In the genomic region with DNA sequence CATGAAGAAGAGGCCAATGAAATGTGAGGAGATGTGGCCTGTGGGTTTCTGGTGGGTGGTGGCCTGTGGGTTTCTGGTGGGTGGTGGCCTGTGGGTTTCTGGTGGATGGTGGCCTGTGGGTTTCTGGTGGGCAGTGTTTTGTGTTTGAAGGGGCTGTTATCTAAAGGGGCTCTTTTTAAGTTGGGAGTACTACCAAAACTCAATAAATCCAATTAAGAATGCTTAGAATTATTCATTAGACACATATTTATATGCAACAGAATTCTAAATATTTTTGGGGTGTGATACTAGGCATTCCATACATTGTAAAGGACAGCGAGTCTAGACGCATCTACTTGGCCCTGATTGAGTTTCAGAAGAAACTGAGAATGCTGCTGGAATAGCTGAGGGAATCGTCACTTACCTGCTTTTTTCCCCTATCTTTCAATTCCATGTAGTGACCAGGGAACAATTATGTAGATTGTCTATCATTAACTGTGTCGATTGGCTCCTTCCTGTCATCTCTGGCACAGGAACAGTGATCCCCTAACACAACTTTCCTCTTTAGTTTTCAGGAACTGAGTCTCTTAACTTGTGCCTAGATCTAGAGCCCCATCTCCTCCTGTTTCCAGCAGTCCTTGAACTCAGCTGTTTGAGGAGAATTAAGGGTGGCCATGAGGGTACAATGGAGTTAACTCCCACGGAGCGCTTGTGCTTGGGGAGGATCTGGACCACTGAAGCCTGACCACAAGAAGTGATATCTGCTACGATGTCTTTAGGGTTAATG, we compare ENCODE assay signal across 1 cellular context.
TF ChIP-seq lines count a peak whose summit lies in the region.

No MANE protein-coding gene starts in this region.

TF ChIP-seq in K562, 482 proteins besides CTCF, POLR2A, EP300 and RAD21 (continued from another document and continues in another):
- TF ChIP-seq AFF4 (CRISPR knock-in tag; IDR thresholded peaks at IDR 0.05) (0 out of 2 replicates have a peak, but pooled peaks have one; percentile 42), FOXP4 (CRISPR knock-in tag; IDR thresholded peaks at IDR 0.05; ENCODE audit: borderline replicate concordance) (no peak), OTX1 (CRISPR knock-in tag; IDR thresholded peaks at IDR 0.05) (peak; percentile 80; the same call in 1 of the 2 replicates), THRB (CRISPR knock-in tag; conservative IDR thresholded peaks at IDR 0.05) (0 out of 2 replicates have a peak, but pooled peaks have one; percentile 61), ETV5 (CRISPR knock-in tag; IDR thresholded peaks at IDR 0.05; ENCODE audit: low read depth) (0 out of 2 replicates have a peak, but pooled peaks have one; percentile 25), KAT7 (CRISPR knock-in tag; IDR thresholded peaks at IDR 0.05; ENCODE audit: borderline replicate concordance) (no peak), CAMTA2 (CRISPR knock-in tag; conservative IDR thresholded peaks at IDR 0.05) (no peak), ARID3A (IDR thresholded peaks at IDR 0.05; ENCODE audit: borderline replicate concordance, low read depth, low read length) (0 out of 2 replicates have a peak, but pooled peaks have one; percentile 34), FOXA3 (CRISPR knock-in tag; conservative IDR thresholded peaks at IDR 0.05 in 1 of 2, IDR thresholded peaks at IDR 0.05 in 1 of 2) (0 out of 4 replicates have a peak, but pooled peaks of 1 of the 2 experiments have one; percentile 28), ZNF134 (CRISPR knock-in tag; conservative IDR thresholded peaks at IDR 0.05) (no peak), REST (CRISPR knock-in tag; IDR thresholded peaks at IDR 0.05; ENCODE audit: low read depth) (0 out of 2 replicates have a peak, but pooled peaks have one; percentile 2), DMBX1 (CRISPR knock-in tag; IDR thresholded peaks at IDR 0.05; ENCODE audit: borderline replicate concordance) (no peak), ZFPM2 (CRISPR knock-in tag; IDR thresholded peaks at IDR 0.05) (no peak), ZBTB11 (CRISPR knock-in tag; IDR thresholded peaks at IDR 0.05) (0 out of 6 replicates have a peak, but pooled peaks of 1 of the 3 experiments have one; percentile 19), MYC (IDR thresholded peaks at IDR 0.05; ENCODE audit: low read depth, low read length) (0 out of 2 replicates have a peak, but pooled peaks have one; percentile 20), MYC (CRISPR knock-in tag; IDR thresholded peaks at IDR 0.05; ENCODE audit: borderline replicate concordance, low read depth) (no peak), ZC3H11A (IDR thresholded peaks at IDR 0.05; ENCODE audit: low read depth, low read length) (0 out of 2 replicates have a peak, but pooled peaks have one; percentile 57), PREB (CRISPR knock-in tag; IDR thresholded peaks at IDR 0.05) (0 out of 2 replicates have a peak, but pooled peaks have one; percentile 29), ELF4 (CRISPR knock-in tag; IDR thresholded peaks at IDR 0.05) (0 out of 2 replicates have a peak, but pooled peaks have one; percentile 72), ZNF12 (CRISPR knock-in tag; IDR thresholded peaks at IDR 0.05) (no peak), ZBTB1 (CRISPR knock-in tag; IDR thresholded peaks at IDR 0.05; ENCODE audit: borderline replicate concordance, low read depth) (peak; percentile 72; the same call in 1 of the 2 replicates)
- TF ChIP-seq, protein P1, sequence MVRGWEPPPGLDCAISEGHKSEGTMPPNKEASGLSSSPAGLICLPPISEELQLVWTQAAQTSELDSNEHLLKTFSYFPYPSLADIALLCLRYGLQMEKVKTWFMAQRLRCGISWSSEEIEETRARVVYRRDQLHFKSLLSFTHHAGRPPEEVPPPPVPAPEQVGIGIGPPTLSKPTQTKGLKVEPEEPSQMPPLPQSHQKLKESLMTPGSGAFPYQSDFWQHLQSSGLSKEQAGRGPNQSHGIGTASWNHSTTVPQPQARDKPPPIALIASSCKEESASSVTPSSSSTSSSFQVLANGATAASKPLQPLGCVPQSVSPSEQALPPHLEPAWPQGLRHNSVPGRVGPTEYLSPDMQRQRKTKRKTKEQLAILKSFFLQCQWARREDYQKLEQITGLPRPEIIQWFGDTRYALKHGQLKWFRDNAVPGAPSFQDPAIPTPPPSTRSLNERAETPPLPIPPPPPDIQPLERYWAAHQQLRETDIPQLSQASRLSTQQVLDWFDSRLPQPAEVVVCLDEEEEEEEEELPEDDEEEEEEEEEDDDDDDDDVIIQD (CRISPR knock-in tag; IDR thresholded peaks at IDR 0.05) = 0 out of 2 replicates have a peak, but pooled peaks have one; percentile 2
